ENCODE assay signal across 15 cellular contexts in the genomic region with DNA sequence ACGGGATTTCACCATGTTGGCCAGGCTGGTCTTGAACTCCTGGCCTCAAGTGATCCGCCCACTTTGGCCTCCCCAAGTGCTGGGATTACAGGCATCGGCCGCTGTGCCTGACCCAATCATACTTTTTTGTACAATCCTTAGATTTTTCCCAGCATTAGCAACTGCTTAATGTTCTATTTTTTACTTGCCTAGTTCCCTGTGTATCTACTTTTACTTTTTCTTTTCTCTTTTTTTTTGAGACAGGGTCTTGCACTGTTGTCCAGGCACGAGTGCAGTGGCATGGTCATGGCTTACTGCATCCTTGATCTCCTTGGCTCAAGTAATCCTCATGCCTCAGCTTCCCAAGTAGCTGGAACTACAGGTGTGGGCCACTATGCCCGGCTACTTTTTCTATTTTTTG. TPM values are rescaled to one million over a fixed set of nuclear protein-coding genes. Genes with fewer than 3 reads are reported as not detected.
A peak's percentile ranks its signal among the peaks of the same experiment; 100 is the strongest.
DNase-seq lines count a peak whose midpoint lies in the region; ATAC-seq, FAIRE-seq and TF ChIP-seq lines count a peak whose summit lies in the region.
"Had no signal": no experiment of that assay in that cellular context is flagged by ENCODE, and none has a peak within 500 bp of the region (broad histone marks: within the 10 kb centered on the region; RNA-seq: fewer than 3 reads in every experiment).

No MANE protein-coding gene starts in this region.

- peaks cover 2% of the 10 kb centered on the region; the same call in 1 of the 2 replicates for H3K27me3 Mint-ChIP-seq in WTC11 (ENCODE audit: low read depth)
- H3K27me3 Mint-ChIP-seq in natural killer cell treated with Interleukin-12 subunit alpha and Interleukin-12 subunit beta and Interleukin-15 and Interleukin-18, amount 100 ng/mL, for 72 hours, result no peaks in the 10 kb centered on the region

- peaks cover 19% of the 10 kb centered on the region for H3K36me3 Mint-ChIP-seq in WTC11
- H3K36me3 Mint-ChIP-seq in natural killer cell treated with Interleukin-12 subunit alpha and Interleukin-12 subunit beta and Interleukin-15 and Interleukin-18, amount 100 ng/mL, for 72 hours, result peaks cover 6% of the 10 kb centered on the region

- no peaks in the 10 kb centered on the region for H3K9me3 ChIP-seq in SK-N-SH
- H3K9me3 ChIP-seq: ovary, tibial nerve had no signal

- no peak overlapping the region for H2AFZ ChIP-seq in SK-N-SH (ENCODE audit: low read depth)

- POLR2A ChIA-PET in SK-N-SH (lab: Yijun Ruan, JAX) (interaction anchor here (0.6 kb wide), 1 partner anchor 84 kb away, joined by 3 read pairs; no protein-coding TSS in a partner anchor), WTC11 (lab: Charles Lee) (interaction anchor here (0.5 to 1.1 kb wide), 2 partner anchors 73 to 107 kb away, joined by 3 to 8 read pairs; partner anchors contain the start of gene SLC25A19)

- H3K36me3 ChIP-seq in SK-N-SH (replicated peaks in 1 of 2; ENCODE audit: control insufficient read depth in 1 of 2, insufficient read depth in 2 of 2, low read length in 1 of 2), result peaks cover 0 to 5% of the 10 kb centered on the region in 2 experiments
- H3K36me3 ChIP-seq: ovary, tibial nerve had no signal

- DNase-seq in SK-N-SH (no peak), GM12865 (ENCODE audit: low read depth) (no peak), WTC11 (ENCODE audit: low spot score) (no peak), Kasumi-1 (lab: John Stamatoyannopoulos, UW) (no peak), GM12891 (ENCODE audit: insufficient read length, low spot score) (no peak)
- DNase-seq in natural killer cell treated with Interleukin-12 subunit alpha and Interleukin-12 subunit beta and Interleukin-15 and Interleukin-18, amount 100 ng/mL, for 72 hours (ENCODE audit: low spot score), result no peak
- DNase-seq: cortex of kidney; ovary; stimulated activated CD4-positive, alpha-beta T cell treated with anti-CD3 and anti-CD28 coated beads, Interleukin-12 subunit alpha, Interleukin-12 subunit beta, amount 100 ng/mL, for 4 hours had no signal

- no peak for TF ChIP-seq EP300 in SK-N-SH (IDR thresholded peaks at IDR 0.05; ENCODE audit: borderline replicate concordance in 1 of 2, low read depth in 1 of 2, low read length in 1 of 2)

- ATAC-seq in SK-N-SH treated with all-trans-retinoic acid at 6 μM for 48 hours (no peak), WTC11 (no peak), GM21367 (IDR thresholded peaks at IDR 0.05; ENCODE audit: unreplicated experiment) (no peak)
- ATAC-seq in natural killer cell treated with Interleukin-12 subunit alpha and Interleukin-12 subunit beta and Interleukin-15 and Interleukin-18, amount 100 ng/mL, for 72 hours, result no peak

- H3K4me2 ChIP-seq in SK-N-SH, result peak overlapping the region; percentile 96; the same call in 1 of the 2 replicates

- H3K9ac ChIP-seq in SK-N-SH, result 0 out of 2 replicates have a peak overlapping the region, but pooled peaks have one; percentile 75

- peaks cover 36% of the 10 kb centered on the region for H3K4me1 Mint-ChIP-seq in WTC11
- H3K4me1 Mint-ChIP-seq in natural killer cell treated with Interleukin-12 subunit alpha and Interleukin-12 subunit beta and Interleukin-15 and Interleukin-18, amount 100 ng/mL, for 72 hours (ENCODE audit: low read depth in 2 of 2), result peaks cover 58 to 60% of the 10 kb centered on the region in 2 donors

- CTCF ChIA-PET in SK-N-SH (lab: Yijun Ruan, JAX), result interaction anchor here (1.0 to 6.7 kb wide), 9 partner anchors 9 to 125 kb away, joined by 3 to 53 read pairs (median 19); partner anchors contain the start of genes GRB2 and MIF4GD
- CTCF ChIA-PET in WTC11 (lab: Charles Lee), result interaction anchor here (0.5 to 2.1 kb wide), 3 partner anchors 16 to 175 kb away, joined by 3 to 13 read pairs (median 4); no protein-coding TSS in a partner anchor

- H3F3A ChIP-seq in SK-N-SH (replicated peaks; ENCODE audit: insufficient read depth), result peaks cover 29% of the 10 kb centered on the region

- no peaks in the 10 kb centered on the region for H3K27me3 ChIP-seq in SK-N-SH (ENCODE audit: insufficient read depth)
- H3K27me3 ChIP-seq: ovary, tibial nerve had no signal

- peaks cover 97% of the 10 kb centered on the region for H3K79me2 ChIP-seq in SK-N-SH (ENCODE audit: insufficient read depth)

- peak overlapping the region; percentile 32 for H3K4me3 Mint-ChIP-seq in WTC11
- peak overlapping the region; percentile 6 for H3K4me3 Mint-ChIP-seq in natural killer cell treated with Interleukin-12 subunit alpha and Interleukin-12 subunit beta and Interleukin-15 and Interleukin-18, amount 100 ng/mL, for 72 hours

- TF ChIP-seq CTCF in SK-N-SH (IDR thresholded peaks at IDR 0.05), result no peak
- no peak for TF ChIP-seq CTCF in GM12865 (IDR thresholded peaks at IDR 0.05; ENCODE audit: insufficient read depth, low read depth, low read length, missing control alignments)
- no peak for TF ChIP-seq CTCF in WTC11 (IDR thresholded peaks at IDR 0.05)

- no peak for TF ChIP-seq POLR2A in GM12891 (IDR thresholded peaks at IDR 0.05; ENCODE audit: low read depth, low read length)

- H3K4me3 ChIP-seq in SK-N-SH (ENCODE audit: low read depth in 2 of 2, low read length in 1 of 2) (no peak overlapping the region), GM12865 (ENCODE audit: low read depth, low read length) (peak overlapping the region; percentile 75)
- H3K4me3 ChIP-seq: lung, ovary, tibial nerve had no signal

- H3K27ac Mint-ChIP-seq in WTC11, result peak overlapping the region; percentile 95
- peak overlapping the region; percentile 83 to 96 for H3K27ac Mint-ChIP-seq in natural killer cell treated with Interleukin-12 subunit alpha and Interleukin-12 subunit beta and Interleukin-15 and Interleukin-18, amount 100 ng/mL, for 72 hours

- peaks cover 9 to 10% of the 10 kb centered on the region in 2 experiments; a peak in 3 of 4 replicates for H3K4me1 ChIP-seq in SK-N-SH (ENCODE audit: control insufficient read depth in 1 of 2, insufficient read depth in 2 of 2, low read depth in 1 of 2, low read length in 1 of 2)

- no peaks in the 10 kb centered on the region for H3K9me2 ChIP-seq in SK-N-SH

- TF ChIP-seq RAD21 in SK-N-SH (IDR thresholded peaks at IDR 0.05; ENCODE audit: low read length), result no peak

- no peak overlapping the region for H3K27ac ChIP-seq in SK-N-SH (ENCODE audit: low read depth in 2 of 2, low read length in 1 of 2)
- H3K27ac ChIP-seq: ovary, tibial nerve had no signal

- WGBS in SK-N-SH (ENCODE audit: low lambda C conversion rate), result 96% methylated on average over 6 of the region's 6 CpGs

- no peaks in the 10 kb centered on the region for H3K9me3 Mint-ChIP-seq in WTC11
- no peaks in the 10 kb centered on the region for H3K9me3 Mint-ChIP-seq in natural killer cell treated with Interleukin-12 subunit alpha and Interleukin-12 subunit beta and Interleukin-15 and Interleukin-18, amount 100 ng/mL, for 72 hours
- H3K9me3 Mint-ChIP-seq: T-helper 1 cell treated with Interleukin-12 subunit alpha and Interleukin-12 subunit beta and Interleukin-4 antibody, amounts not matched to agents 30 μg/mL and 1 μg/mL, for 36 hours had no signal

- peaks cover 26% of the 10 kb centered on the region for H4K20me1 ChIP-seq in SK-N-SH (ENCODE audit: insufficient read depth)

- FAIRE-seq in GM12891 (lab: Jason Lieb, UNC), result no peak
- FAIRE-seq: D721Med had no signal

TF ChIP-seq in SK-N-SH, 30 proteins besides CTCF, POLR2A, EP300 and RAD21 (continues in another document):
- no peak for TF ChIP-seq FOXM1 (IDR thresholded peaks at IDR 0.05; ENCODE audit: low read depth)
- no peak for TF ChIP-seq YY1 (IDR thresholded peaks at IDR 0.05; ENCODE audit: low read depth)
- no peak for TF ChIP-seq USF1 (IDR thresholded peaks at IDR 0.05; ENCODE audit: borderline replicate concordance, low read depth)

TF ChIP-seq in WTC11, 78 proteins besides CTCF, POLR2A, EP300 and RAD21:
- TF ChIP-seq JUN (CRISPR knock-in tag; IDR thresholded peaks at IDR 0.05) (no peak), NFATC4 (CRISPR knock-in tag; IDR thresholded peaks at IDR 0.05) (no peak), ZNF121 (CRISPR knock-in tag; IDR thresholded peaks at IDR 0.05) (peak; percentile 78; the same call in 1 of the 2 replicates)

TF ChIP-seq in GM12891, 5 proteins besides CTCF, POLR2A, EP300 and RAD21:
- TF ChIP-seq POU2F2 (IDR thresholded peaks at IDR 0.05; ENCODE audit: low read depth, low read length) (no peak), POLR2AphosphoS5 (IDR thresholded peaks at IDR 0.05; ENCODE audit: low read depth, low read length) (no peak), TAF1 (IDR thresholded peaks at IDR 0.05; ENCODE audit: low read depth, low read length) (no peak), SPI1 (IDR thresholded peaks at IDR 0.05; ENCODE audit: low read depth, low read length) (no peak), PAX5 (IDR thresholded peaks at IDR 0.05; ENCODE audit: insufficient read depth, low read length, severe bottlenecking) (no peak)
TF ChIP-seq in GM12891: peak in this region for 0.

RNA-seq across cellular contexts. Expression of gene GRB2, which starts 9.5 kb away (rescaled TPM):
- 81.6 and 89.6 TPM in 2 replicates for polyA plus RNA-seq in SK-N-SH (2012; rRNA removed)
- polyA plus RNA-seq in SK-N-SH (2012; cell fraction: cytosol; rRNA removed), result 79.2 and 104 TPM in 2 replicates
- 83.6 and 109 TPM in 2 replicates for polyA plus RNA-seq in SK-N-SH (2012; cell fraction: nucleus; rRNA removed)
- total RNA-seq in WTC11 (2021), result 82.9 to 93.3 TPM (median 92.6 TPM) in 3 replicates
- 100 to 1,000 TPM; 198 to 235 TPM for total RNA-seq in natural killer cell treated with Interleukin-12 subunit alpha and Interleukin-12 subunit beta and Interleukin-15 and Interleukin-18, amount 100 ng/mL, for 72 hours
- 114 TPM for polyA plus RNA-seq in GM12891 (2012; ENCODE audit: low read depth, missing spikeins)
